Comparison of ENCODE assay signal across 19 cellular contexts in the genomic region with DNA sequence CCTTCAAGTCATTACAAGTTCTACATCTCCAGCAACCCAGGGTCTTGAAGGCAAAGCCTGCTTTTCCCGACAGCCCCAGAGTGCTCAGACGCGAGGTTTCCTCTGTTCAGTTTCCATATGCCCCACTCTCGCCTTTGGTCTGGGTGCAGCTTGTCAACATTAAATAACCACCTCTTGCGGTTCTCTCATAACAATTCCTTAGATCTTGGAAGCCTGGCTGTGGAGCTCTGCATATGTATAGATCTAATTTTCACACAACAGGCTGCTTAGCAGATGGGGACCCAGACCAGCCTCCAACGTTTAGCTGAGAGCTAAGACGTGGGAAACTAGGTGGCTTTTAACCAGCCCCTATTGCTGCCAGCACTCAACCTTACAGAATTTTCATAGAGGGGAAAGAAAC.
DNase-seq lines count a peak whose midpoint lies in the region; ATAC-seq and TF ChIP-seq lines count a peak whose summit lies in the region.
"Had no signal": no experiment of that assay in that cellular context is flagged by ENCODE, and none has a peak within 500 bp of the region (broad histone marks: within the 10 kb centered on the region; RNA-seq: fewer than 3 reads in every experiment).

No MANE protein-coding gene starts in this region.

- H3K27ac ChIP-seq in OCI-LY1 (ENCODE audit: low read depth, low read length, poor library complexity, severe bottlenecking): peak overlapping the region; percentile 49
- H3K27ac ChIP-seq in neuronal stem cell (replicated peaks; ENCODE audit: low read length): no peak overlapping the region
- no peak overlapping the region for H3K27ac ChIP-seq in psoas muscle
- H3K27ac ChIP-seq: C4-2B, SJCRH30 had no signal

- H3K18ac ChIP-seq in neuronal stem cell (ENCODE audit: low read length): no peak overlapping the region

- H4K8ac ChIP-seq in neuronal stem cell (ENCODE audit: low read depth, low read length): no peak overlapping the region

- peak; percentile 24 for DNase-seq in Ammon's horn (ENCODE audit: low spot score)
- DNase-seq in DMS 273 (lab: John Stamatoyannopoulos, UW; ENCODE audit: unreplicated experiment): peak; percentile 91
- no peak for DNase-seq in neuronal stem cell (ENCODE audit: low spot score)
- no peak for DNase-seq in psoas muscle
- DNase-seq in CD1c-positive myeloid dendritic cell (ENCODE audit: extremely low spot score): no peak
- DNase-seq in NCI-H2107 (lab: John Stamatoyannopoulos, UW): no peak
- DNase-seq: EL, HCEC 1CT, Kasumi-1, MM.1S, NCI-H1092, NCI-H1436 treated with DMSO at 0.1 percent for 48 hours, NCI-H2081, NCI-H510A treated with DMSO at 0.1 percent for 48 hours, NCI-H774, SJCRH30 had no signal

- no peak overlapping the region for H2AFZ ChIP-seq in OCI-LY1 (ENCODE audit: low read length)
- H2AFZ ChIP-seq in neuronal stem cell (ENCODE audit: low read length): no peak overlapping the region
- H2AFZ ChIP-seq: GM23338 had no signal

- H3K27me3 ChIP-seq in OCI-LY1 (ENCODE audit: insufficient read depth, low read length): no peaks in the 10 kb centered on the region
- H3K27me3 ChIP-seq in neuronal stem cell (ENCODE audit: control insufficient read depth in 3 of 3, insufficient read depth in 3 of 3, low read depth in 1 of 3, low read length in 3 of 3): peaks cover 0 to 3% (median 2%) of the 10 kb centered on the region in 3 experiments
- H3K27me3 ChIP-seq in psoas muscle (ENCODE audit: insufficient read depth in 3 of 3, low read length in 2 of 3): peaks cover 0 to 10% (median 2%) of the 10 kb centered on the region in 3 donors
- H3K27me3 ChIP-seq: SJCRH30 had no signal

- no peak for ATAC-seq in psoas muscle
- ATAC-seq: GM23338 had no signal

- H3K79me1 ChIP-seq in neuronal stem cell (ENCODE audit: low read depth, low read length): no peaks in the 10 kb centered on the region

- H3K4ac ChIP-seq in neuronal stem cell (ENCODE audit: low read length): no peak overlapping the region

- H3K9ac ChIP-seq in OCI-LY1 (ENCODE audit: low read length) (no peak overlapping the region), neuronal stem cell (ENCODE audit: low read depth, low read length, poor library complexity) (no peak overlapping the region)

- no peaks in the 10 kb centered on the region for H4K20me1 ChIP-seq in OCI-LY1 (ENCODE audit: insufficient read depth, low read length)

- H3K79me2 ChIP-seq in OCI-LY1 (ENCODE audit: insufficient read depth, low read length): no peaks in the 10 kb centered on the region

- H3K9me2 ChIP-seq in OCI-LY1 (ENCODE audit: low read depth, low read length): no peaks in the 10 kb centered on the region

- H2AK5ac ChIP-seq in neuronal stem cell (ENCODE audit: low read depth, low read length): no peak overlapping the region

- H3K36me3 ChIP-seq in OCI-LY1 (ENCODE audit: insufficient read depth, low read length) (peaks cover 7% of the 10 kb centered on the region; the same call in 1 of the 2 replicates), neuronal stem cell (replicated peaks in 1 of 2; ENCODE audit: control insufficient read depth in 2 of 2, insufficient read depth in 2 of 2, low read length in 2 of 2) (no peaks in the 10 kb centered on the region), psoas muscle (ENCODE audit: insufficient read depth in 1 of 2, low read depth in 1 of 2) (no peaks in the 10 kb centered on the region)
- H3K36me3 ChIP-seq: SJCRH30 had no signal

- no peak overlapping the region for H2BK15ac ChIP-seq in neuronal stem cell (ENCODE audit: low read length)

- WGBS in neuronal stem cell (ENCODE audit: extremely low coverage in 2 of 2, insufficient read length in 2 of 2, insufficient replicate concordance in 1 of 2), 2 donors: no CpG with 5 or more reads among the region's 7 CpGs
- WGBS in psoas muscle, 3 donors: 83 to 85% (median 83%) methylated on average over 7 of the region's 7 CpGs

- no peak overlapping the region for H3K23ac ChIP-seq in neuronal stem cell (ENCODE audit: low read depth, low read length, poor library complexity)

- H3K4me3 ChIP-seq in OCI-LY1 (ENCODE audit: low read depth, low read length, poor library complexity, severe bottlenecking) (no peak overlapping the region), neuronal stem cell (ENCODE audit: low read length in 2 of 2) (no peak overlapping the region), psoas muscle (no peak overlapping the region)
- H3K4me3 ChIP-seq: GM23338, SJCRH30 had no signal

- H3K4me2 ChIP-seq in OCI-LY1 (ENCODE audit: low read length): no peak overlapping the region
- H3K4me2 ChIP-seq in neuronal stem cell (ENCODE audit: insufficient read depth, low read length, poor library complexity, severe bottlenecking): no peak overlapping the region
- H3K4me2 ChIP-seq: GM23338 had no signal

- TF ChIP-seq CTCF in OCI-LY1 (IDR thresholded peaks at IDR 0.05; ENCODE audit: low read length): no peak
- no peak for TF ChIP-seq CTCF in psoas muscle (IDR thresholded peaks at IDR 0.05)

- H2BK12ac ChIP-seq in neuronal stem cell (ENCODE audit: low read length): no peak overlapping the region

- H3F3A ChIP-seq in OCI-LY1 (ENCODE audit: insufficient read depth, low read length): no peaks in the 10 kb centered on the region

- H2BK5ac ChIP-seq in neuronal stem cell (ENCODE audit: low read length): peak overlapping the region; percentile 7

- H4K91ac ChIP-seq in neuronal stem cell (ENCODE audit: low read depth, low read length, poor library complexity): no peak overlapping the region

- no peak overlapping the region for H3K14ac ChIP-seq in neuronal stem cell (ENCODE audit: low read length)

- H2BK120ac ChIP-seq in neuronal stem cell (ENCODE audit: low read depth, low read length): no peak overlapping the region

- intact Hi-C loops in psoas muscle (cut with DNase I): no loop called here

- H3K4me1 ChIP-seq in OCI-LY1 (ENCODE audit: insufficient read depth, low read length, severe bottlenecking) (peaks cover 34% of the 10 kb centered on the region), neuronal stem cell (ENCODE audit: control insufficient read depth in 2 of 2, insufficient read depth in 1 of 2, low read depth in 1 of 2, low read length in 2 of 2) (peaks cover 0 to 4% of the 10 kb centered on the region in 2 donors), psoas muscle (no peaks in the 10 kb centered on the region)

- peaks cover 3% of the 10 kb centered on the region; the same call in 1 of the 2 replicates for H3K9me3 ChIP-seq in OCI-LY1 (ENCODE audit: low read length)
- H3K9me3 ChIP-seq in neuronal stem cell (replicated peaks in 1 of 2; ENCODE audit: control insufficient read depth in 2 of 2, insufficient read depth in 1 of 2, low read depth in 1 of 2, low read length in 2 of 2): peaks cover 0 to 1% of the 10 kb centered on the region in 2 donors
- H3K9me3 ChIP-seq in psoas muscle: peaks cover 2% of the 10 kb centered on the region

Comparison
In these comparisons a context has a peak if more than half of its experiments do, and no peak if none do; other contexts are left out.
1. DNase-seq: peak in Ammon's horn (single experiment) and DMS 273 (single experiment); none in neuronal stem cell (single experiment), psoas muscle (0 of 2), CD1c-positive myeloid dendritic cell (single experiment) and NCI-H2107 (single experiment).